ENCODE assay signal across 8 cellular contexts in the genomic region with DNA sequence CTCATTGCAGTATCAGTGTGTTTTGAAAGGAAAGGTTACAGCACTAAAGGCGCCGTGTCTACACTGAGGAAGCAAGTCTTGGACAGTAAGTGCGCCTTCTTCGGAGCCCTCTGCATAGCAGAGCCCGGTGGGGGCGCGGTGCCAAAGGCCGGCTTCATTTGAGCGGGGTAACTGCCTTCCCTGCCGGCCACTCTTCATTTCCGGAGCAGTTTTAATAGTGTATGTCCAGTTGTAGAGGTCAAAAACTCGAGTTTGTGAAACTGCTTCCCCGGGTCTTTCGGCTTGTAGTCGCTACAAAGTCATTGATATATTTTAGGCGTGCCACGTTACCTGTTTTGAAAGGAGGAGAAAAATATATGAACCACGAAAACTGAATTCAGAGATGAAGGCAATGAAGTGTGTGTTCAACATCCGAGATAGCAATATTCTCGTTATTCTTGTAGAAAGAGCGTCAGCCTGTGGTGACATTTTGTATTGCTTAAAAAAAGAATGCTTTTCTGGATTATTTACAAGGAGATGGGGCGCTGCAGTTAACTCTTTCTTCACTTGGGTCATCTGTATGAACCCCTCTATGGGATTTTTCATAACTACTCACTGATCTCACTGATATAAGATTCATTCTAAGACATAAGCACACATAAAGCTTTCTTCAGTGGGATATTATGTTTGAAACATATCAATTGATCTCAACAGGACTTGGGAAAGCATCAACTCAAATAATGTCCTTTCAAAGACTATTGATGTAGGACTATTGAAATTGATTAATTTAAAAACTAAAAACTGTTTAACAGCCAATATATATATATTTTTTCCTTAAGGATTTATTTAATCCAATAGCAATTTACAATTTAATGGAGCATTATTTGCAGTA. TPM values are rescaled to one million over a fixed set of nuclear protein-coding genes. Genes with fewer than 3 reads are reported as not detected.
DNase-seq lines count a peak whose midpoint lies in the region; ATAC-seq, FAIRE-seq and TF ChIP-seq lines count a peak whose summit lies in the region.

No MANE protein-coding gene starts in this region.

- peak; percentile 18 for ATAC-seq in HG02798 (IDR thresholded peaks at IDR 0.05; ENCODE audit: poor library complexity, unreplicated experiment)

- no peaks in the 10 kb centered on the region for H3K9me3 ChIP-seq in small intestine (ENCODE audit: control insufficient read depth, low read depth)

- H3K27me3 ChIP-seq in small intestine (ENCODE audit: control insufficient read depth in 2 of 2, insufficient read depth in 2 of 2, low read length in 2 of 2), result no peaks in the 10 kb centered on the region

- 1% methylated on average over 22 of the region's 22 CpGs for WGBS in small intestine, 3 donors

- H3K4me1 ChIP-seq in small intestine (ENCODE audit: control insufficient read depth in 2 of 2, insufficient read depth in 1 of 2, low read depth in 1 of 2, low read length in 1 of 2), result no peaks in the 10 kb centered on the region

- peak; percentile 76 for TF ChIP-seq CTCF in cardiac fibroblast (IDR thresholded peaks at IDR 0.05; ENCODE audit: low read depth, low read length)

- peak; percentile 95 for FAIRE-seq in islet of Langerhans (lab: Jason Lieb, UNC)
- FAIRE-seq in small intestine (lab: Jason Lieb, UNC), result no peak

- no peaks in the 10 kb centered on the region for H3K36me3 ChIP-seq in small intestine (ENCODE audit: control insufficient read depth in 2 of 2, insufficient read depth in 2 of 2, low read length in 2 of 2)

- H3K4me3 ChIP-seq in cardiac fibroblast (replicated peaks in 1 of 2; ENCODE audit: low read depth in 2 of 2, low read length in 2 of 2) (peak overlapping the region; percentile 79 to 95), small intestine (ENCODE audit: low read depth in 1 of 2, low read length in 2 of 2) (peak overlapping the region; percentile 21 to 57)

- peak; percentile 13 for DNase-seq in activated CD4-positive, CD25-positive, alpha-beta regulatory T cell treated with anti-CD3 and anti-CD28 coated beads, Interleukin-2, amount 50 U/mL, for 16 hours (ENCODE audit: low read depth, low spot score)
- no peak for DNase-seq in activated CD4-positive, CD25-positive, alpha-beta regulatory T cell (lab: John Stamatoyannopoulos, UW)
- DNase-seq in NCI-H1436 (lab: John Stamatoyannopoulos, UW) (peak; percentile 70), T-helper 22 cell (ENCODE audit: low read depth) (peak; percentile 9), cardiac fibroblast (ENCODE audit: low read depth in 2 of 2) (peak; percentile 81 to 85), small intestine (peak; percentile 58)

- peak overlapping the region; percentile 95 to 98 for H3K27ac ChIP-seq in small intestine (ENCODE audit: low read depth in 1 of 2, low read length in 1 of 2)

RNA-seq across cellular contexts. Expression of gene ALCAM, which starts 3.0 kb away (rescaled TPM):
- polyA plus RNA-seq in small intestine, result 10 to 100 TPM in 1 of 3 donors, 1 to 10 TPM in 2; 9.2 to 15.4 (median 9.6) TPM

Comparison
In these comparisons a context has a peak if more than half of its experiments do, and no peak if none do; other contexts are left out.
1. DNase-seq: peak in activated CD4-positive, CD25-positive, alpha-beta regulatory T cell treated with anti-CD3 and anti-CD28 coated beads, Interleukin-2, amount 50 U/mL, for 16 hours (single experiment), NCI-H1436 (single experiment), T-helper 22 cell (single experiment), cardiac fibroblast (2 of 2) and small intestine (single experiment); none in activated CD4-positive, CD25-positive, alpha-beta regulatory T cell (0 of 4).